12 cellular contexts compared by ENCODE assay signal in genomic region chr2:191688934-191689695, GRCh38. TPM values are rescaled to one million over a fixed set of nuclear protein-coding genes. Genes with fewer than 3 reads are reported as not detected.
DNase-seq lines count a peak whose midpoint lies in the region; ATAC-seq, FAIRE-seq and TF ChIP-seq lines count a peak whose summit lies in the region.
"Had no signal": no experiment of that assay in that cellular context is flagged by ENCODE, and none has a peak within 500 bp of the region (broad histone marks: within the 10 kb centered on the region; RNA-seq: fewer than 3 reads in every experiment).

No MANE protein-coding gene starts in this region.

- H4K20me1 ChIP-seq in keratinocyte (ENCODE audit: control insufficient read depth, extremely low read depth, insufficient read depth, low read length), result no peaks in the 10 kb centered on the region

- dilution Hi-C loops in keratinocyte (cut with MboI; ENCODE audit: extremely low pct_ligation_motif_present, low sequenced_read_pairs), result no loop called here

- intact Hi-C loops in activated T-helper 2 cell treated with anti-CD3 and anti-CD28 coated beads, Interferon-gamma antibody, Interleukin-2, Interleukin-4, amounts not matched to agents 10 μg/mL and 5 μg/mL and 100 μg/mL, durations not matched to agents 14 hours and 24 hours and 36 hours (cut with micrococcal nuclease), result loop anchor here (1.0 kb wide), 1 partner anchor 9 kb away; no protein-coding TSS in a partner anchor
- intact Hi-C loops in upper lobe of right lung (cut with DNase I), result no loop called here

- H3K27ac ChIP-seq in keratinocyte (ENCODE audit: control insufficient read depth, insufficient read depth, low read length) (peak overlapping the region; percentile 78), upper lobe of right lung (peak overlapping the region; percentile 28)

- H3K27me3 ChIP-seq in keratinocyte (ENCODE audit: control insufficient read depth, extremely low read depth, insufficient read depth, low read length), result no peaks in the 10 kb centered on the region
- no peaks in the 10 kb centered on the region for H3K27me3 ChIP-seq in upper lobe of right lung

- no peaks in the 10 kb centered on the region for H3K27me3 Mint-ChIP-seq in activated naive CD4-positive, alpha-beta T cell treated with anti-CD3 and anti-CD28 coated beads, Interleukin-2, amount 10 ng/mL, durations not matched to agents 7 days and 5 days
- no peaks in the 10 kb centered on the region for H3K27me3 Mint-ChIP-seq in activated T-helper 2 cell treated with anti-CD3 and anti-CD28 coated beads, Interferon-gamma antibody, Interleukin-2, Interleukin-4, amounts not matched to agents 10 μg/mL and 5 μg/mL and 100 μg/mL, durations not matched to agents 14 hours and 24 hours and 36 hours (ENCODE audit: low read depth)
- no peaks in the 10 kb centered on the region for H3K27me3 Mint-ChIP-seq in activated CD8-positive, alpha-beta memory T cell treated with anti-CD3 and anti-CD28 coated beads, Interleukin-2, amount 10 ng/mL, durations not matched to agents 7 days and 5 days

- no peaks in the 10 kb centered on the region for H3K9me1 ChIP-seq in keratinocyte (ENCODE audit: control insufficient read depth, extremely low read depth, insufficient read depth, low read length)

- H3K4me1 ChIP-seq in keratinocyte (ENCODE audit: control insufficient read depth, extremely low read depth, insufficient read depth, low read length) (peaks cover 49% of the 10 kb centered on the region), upper lobe of right lung (peaks cover 21% of the 10 kb centered on the region)

- H3K36me3 Mint-ChIP-seq in activated naive CD4-positive, alpha-beta T cell treated with anti-CD3 and anti-CD28 coated beads, Interleukin-2, amount 50 U/mL, for 72 hours, result peaks cover 0 to 43% of the 10 kb centered on the region in 2 donors
- peaks cover 38% of the 10 kb centered on the region for H3K36me3 Mint-ChIP-seq in activated naive CD4-positive, alpha-beta T cell treated with anti-CD3 and anti-CD28 coated beads, Interleukin-2, amount 10 ng/mL, durations not matched to agents 7 days and 5 days
- H3K36me3 Mint-ChIP-seq in activated T-helper 2 cell treated with anti-CD3 and anti-CD28 coated beads, Interferon-gamma antibody, Interleukin-2, Interleukin-4, amounts not matched to agents 10 μg/mL and 5 μg/mL and 100 μg/mL, durations not matched to agents 14 hours and 24 hours and 36 hours (ENCODE audit: low read depth), result peaks cover 54% of the 10 kb centered on the region
- peaks cover 41% of the 10 kb centered on the region for H3K36me3 Mint-ChIP-seq in activated CD8-positive, alpha-beta memory T cell treated with anti-CD3 and anti-CD28 coated beads, Interleukin-2, amount 10 ng/mL, durations not matched to agents 7 days and 5 days

- peak; percentile 97 for FAIRE-seq in keratinocyte (lab: Jason Lieb, UNC)

- H3K4me3 ChIP-seq in keratinocyte (ENCODE audit: control insufficient read depth in 2 of 3, extremely low read depth in 1 of 3, insufficient read depth in 2 of 3, low read depth in 1 of 3, low read length in 3 of 3) (no peak overlapping the region), upper lobe of right lung (no peak overlapping the region)
- H3K4me3 ChIP-seq: thoracic aorta had no signal

- H3K27ac Mint-ChIP-seq in activated naive CD4-positive, alpha-beta T cell treated with anti-CD3 and anti-CD28 coated beads, Interleukin-2, amount 50 U/mL, for 72 hours, result peak overlapping the region; percentile 89
- no peak overlapping the region for H3K27ac Mint-ChIP-seq in activated naive CD4-positive, alpha-beta T cell treated with anti-CD3 and anti-CD28 coated beads, Interleukin-2, amount 10 ng/mL, durations not matched to agents 7 days and 5 days
- peak overlapping the region; percentile 69 for H3K27ac Mint-ChIP-seq in activated T-helper 2 cell treated with anti-CD3 and anti-CD28 coated beads, Interferon-gamma antibody, Interleukin-2, Interleukin-4, amounts not matched to agents 10 μg/mL and 5 μg/mL and 100 μg/mL, durations not matched to agents 14 hours and 24 hours and 36 hours
- H3K27ac Mint-ChIP-seq in activated CD8-positive, alpha-beta memory T cell treated with anti-CD3 and anti-CD28 coated beads, Interleukin-2, amount 10 ng/mL, durations not matched to agents 7 days and 5 days, result no peak overlapping the region

- CTCF ChIA-PET in activated naive CD4-positive, alpha-beta T cell treated with anti-CD3 and anti-CD28 coated beads, Interleukin-2, amount 10 ng/mL, durations not matched to agents 7 days and 5 days (lab: Charles Lee), result interaction anchor here (0.7 to 2.4 kb wide), 8 partner anchors 13 to 133 kb away, joined by 3 to 12 read pairs (median 4); no protein-coding TSS in a partner anchor
- CTCF ChIA-PET in activated CD8-positive, alpha-beta memory T cell treated with anti-CD3 and anti-CD28 coated beads, Interleukin-2, amount 10 ng/mL, durations not matched to agents 7 days and 5 days (lab: Charles Lee), result interaction anchor here (0.7 to 0.9 kb wide), 2 partner anchors 9 to 18 kb away, joined by 3 read pairs; no protein-coding TSS in a partner anchor

- H3K79me2 ChIP-seq in keratinocyte (ENCODE audit: control insufficient read depth, insufficient read depth, low read length), result no peaks in the 10 kb centered on the region

- H3K4me2 ChIP-seq in keratinocyte (ENCODE audit: control insufficient read depth, extremely low read depth, insufficient read depth, low read depth, low read length), result peak overlapping the region; percentile 51

- no peaks in the 10 kb centered on the region for H3K9me3 Mint-ChIP-seq in activated naive CD4-positive, alpha-beta T cell treated with anti-CD3 and anti-CD28 coated beads, Interleukin-2, amount 50 U/mL, for 72 hours
- H3K9me3 Mint-ChIP-seq in activated naive CD4-positive, alpha-beta T cell treated with anti-CD3 and anti-CD28 coated beads, Interleukin-2, amount 10 ng/mL, durations not matched to agents 7 days and 5 days, result no peaks in the 10 kb centered on the region
- H3K9me3 Mint-ChIP-seq in activated T-helper 2 cell treated with anti-CD3 and anti-CD28 coated beads, Interferon-gamma antibody, Interleukin-2, Interleukin-4, amounts not matched to agents 10 μg/mL and 5 μg/mL and 100 μg/mL, durations not matched to agents 14 hours and 24 hours and 36 hours, result no peaks in the 10 kb centered on the region
- no peaks in the 10 kb centered on the region for H3K9me3 Mint-ChIP-seq in activated CD8-positive, alpha-beta memory T cell treated with anti-CD3 and anti-CD28 coated beads, Interleukin-2, amount 10 ng/mL, durations not matched to agents 7 days and 5 days (ENCODE audit: low read depth)

- TF ChIP-seq CTCF in keratinocyte (optimal IDR thresholded peaks at IDR 0.05 in 1 of 3, IDR thresholded peaks at IDR 0.05 in 1 of 3, conservative IDR thresholded peaks at IDR 0.05 in 1 of 3; ENCODE audit: extremely low read depth in 1 of 3, insufficient read depth in 2 of 3, low read length in 3 of 3) (no peak), upper lobe of right lung (IDR thresholded peaks at IDR 0.05) (no peak)

- peak; percentile 58 to 80 for ATAC-seq in activated naive CD4-positive, alpha-beta T cell treated with anti-CD3 and anti-CD28 coated beads, Interleukin-2, amount 50 U/mL, for 72 hours
- ATAC-seq in upper lobe of right lung, result peak; percentile 86
- ATAC-seq in activated CD8-positive, alpha-beta memory T cell treated with anti-CD3 and anti-CD28 coated beads, Interleukin-2, amount 10 ng/mL, durations not matched to agents 7 days and 5 days, result no peak

- H3K9me3 ChIP-seq in keratinocyte (ENCODE audit: control insufficient read depth, low read depth, low read length), result no peaks in the 10 kb centered on the region
- H3K9me3 ChIP-seq in upper lobe of right lung, result no peaks in the 10 kb centered on the region
- H3K9me3 ChIP-seq: thoracic aorta had no signal

- no peak overlapping the region for H2AFZ ChIP-seq in keratinocyte (ENCODE audit: control insufficient read depth, low read length)

- H3K4me3 Mint-ChIP-seq in activated naive CD4-positive, alpha-beta T cell treated with anti-CD3 and anti-CD28 coated beads, Interleukin-2, amount 10 ng/mL, durations not matched to agents 7 days and 5 days, result no peak overlapping the region
- H3K4me3 Mint-ChIP-seq in activated T-helper 2 cell treated with anti-CD3 and anti-CD28 coated beads, Interferon-gamma antibody, Interleukin-2, Interleukin-4, amounts not matched to agents 10 μg/mL and 5 μg/mL and 100 μg/mL, durations not matched to agents 14 hours and 24 hours and 36 hours (ENCODE audit: low read depth), result no peak overlapping the region
- no peak overlapping the region for H3K4me3 Mint-ChIP-seq in activated CD8-positive, alpha-beta memory T cell treated with anti-CD3 and anti-CD28 coated beads, Interleukin-2, amount 10 ng/mL, durations not matched to agents 7 days and 5 days
- H3K4me3 Mint-ChIP-seq: neural crest cell had no signal

- H3K36me3 ChIP-seq in keratinocyte (ENCODE audit: control insufficient read depth in 2 of 2, extremely low read depth in 1 of 2, insufficient read depth in 2 of 2, low read length in 2 of 2), result peaks cover 14 to 19% of the 10 kb centered on the region in 2 experiments
- H3K36me3 ChIP-seq in upper lobe of right lung, result peaks cover 43% of the 10 kb centered on the region
- H3K36me3 ChIP-seq: thoracic aorta had no signal

- peaks cover 22% of the 10 kb centered on the region for H3K4me1 Mint-ChIP-seq in activated naive CD4-positive, alpha-beta T cell treated with anti-CD3 and anti-CD28 coated beads, Interleukin-2, amount 10 ng/mL, durations not matched to agents 7 days and 5 days
- peaks cover 51% of the 10 kb centered on the region for H3K4me1 Mint-ChIP-seq in activated T-helper 2 cell treated with anti-CD3 and anti-CD28 coated beads, Interferon-gamma antibody, Interleukin-2, Interleukin-4, amounts not matched to agents 10 μg/mL and 5 μg/mL and 100 μg/mL, durations not matched to agents 14 hours and 24 hours and 36 hours (ENCODE audit: low read depth)
- H3K4me1 Mint-ChIP-seq in activated CD8-positive, alpha-beta memory T cell treated with anti-CD3 and anti-CD28 coated beads, Interleukin-2, amount 10 ng/mL, durations not matched to agents 7 days and 5 days, result peaks cover 36% of the 10 kb centered on the region

- peak overlapping the region; percentile 17 for H3K9ac ChIP-seq in keratinocyte (ENCODE audit: control insufficient read depth, extremely low read depth, insufficient read depth, low read length)

- no peak for DNase-seq in activated naive CD4-positive, alpha-beta T cell treated with anti-CD3 and anti-CD28 coated beads, Interleukin-2, amount 50 U/mL, for 72 hours (ENCODE audit: low spot score in 2 of 2)
- DNase-seq in activated naive CD4-positive, alpha-beta T cell treated with anti-CD3 and anti-CD28 coated beads, Interleukin-2, amount 10 ng/mL, durations not matched to agents 7 days and 5 days, result no peak
- no peak for DNase-seq in activated T-helper 2 cell treated with anti-CD3 and anti-CD28 coated beads, Interferon-gamma antibody, Interleukin-2, Interleukin-4, amounts not matched to agents 10 μg/mL and 5 μg/mL and 100 μg/mL, durations not matched to agents 14 hours and 24 hours and 36 hours (ENCODE audit: low spot score)
- DNase-seq in keratinocyte (ENCODE audit: low read depth, low spot score), result no peak
- DNase-seq in upper lobe of right lung, result no peak
- DNase-seq in activated CD8-positive, alpha-beta memory T cell treated with anti-CD3 and anti-CD28 coated beads, Interleukin-2, amount 10 ng/mL, durations not matched to agents 7 days and 5 days, result no peak
- DNase-seq in T-helper 1 cell, result no peak
- no peak for DNase-seq in COLO668 (lab: John Stamatoyannopoulos, UW; ENCODE audit: unreplicated experiment)
- DNase-seq: anterior cingulate cortex, DMS79 had no signal

RNA-seq across cellular contexts. Expression of gene NABP1, which starts 11.2 kb away (rescaled TPM):
- 10 to 100 TPM; 53.7 to 59.7 TPM for total RNA-seq in activated naive CD4-positive, alpha-beta T cell treated with anti-CD3 and anti-CD28 coated beads, Interleukin-2, amount 50 U/mL, for 72 hours
- total RNA-seq in activated T-helper 2 cell treated with anti-CD3 and anti-CD28 coated beads, Interferon-gamma antibody, Interleukin-2, Interleukin-4, amounts not matched to agents 10 μg/mL and 5 μg/mL and 100 μg/mL, durations not matched to agents 14 hours and 24 hours and 36 hours, result 39.9 and 40.0 TPM in 2 replicates
- 18.4 to 29.3 TPM (median 22.8 TPM) in 3 replicates for polyA plus RNA-seq in keratinocyte
- 29.0 TPM for polyA plus RNA-seq in keratinocyte (2011; ENCODE audit: low read depth)
- 9.9 and 14.9 TPM in 2 replicates for polyA plus RNA-seq in keratinocyte (2011; cell fraction: cytosol; rRNA removed)
- polyA plus RNA-seq in keratinocyte (2011; cell fraction: nucleus; rRNA removed), result 56.3 and 69.3 TPM in 2 replicates
- polyA plus RNA-seq in keratinocyte (2012; ENCODE audit: low replicate concordance), result 21.3 and 25.4 TPM in 2 replicates
- 5.5 to 50.9 TPM (median 24.0 TPM) in 3 replicates for polyA minus RNA-seq in keratinocyte
- polyA minus RNA-seq in keratinocyte (2011; cell fraction: cytosol; rRNA and poly(A)+ RNA removed), result 16.3 TPM
- polyA minus RNA-seq in keratinocyte (2011; cell fraction: nucleus; rRNA and poly(A)+ RNA removed), result 45.1 and 82.4 TPM in 2 replicates
- total RNA-seq in upper lobe of right lung, result 50.2 TPM
- 10 to 100 TPM; 49.2 to 52.3 TPM for total RNA-seq in activated CD8-positive, alpha-beta memory T cell treated with anti-CD3 and anti-CD28 coated beads, Interleukin-2, amount 10 ng/mL, durations not matched to agents 7 days and 5 days

Comparison
In these comparisons a context has a peak if more than half of its experiments do, and no peak if none do; other contexts are left out.
1. H3K27ac Mint-ChIP-seq: peak in activated naive CD4-positive, alpha-beta T cell treated with anti-CD3 and anti-CD28 coated beads, Interleukin-2, amount 50 U/mL, for 72 hours (2 of 2) and activated T-helper 2 cell treated with anti-CD3 and anti-CD28 coated beads, Interferon-gamma antibody, Interleukin-2, Interleukin-4, amounts not matched to agents 10 μg/mL and 5 μg/mL and 100 μg/mL, durations not matched to agents 14 hours and 24 hours and 36 hours (single experiment); none in activated naive CD4-positive, alpha-beta T cell treated with anti-CD3 and anti-CD28 coated beads, Interleukin-2, amount 10 ng/mL, durations not matched to agents 7 days and 5 days (single experiment) and activated CD8-positive, alpha-beta memory T cell treated with anti-CD3 and anti-CD28 coated beads, Interleukin-2, amount 10 ng/mL, durations not matched to agents 7 days and 5 days (single experiment).